Comparison of ENCODE assay signal across 22 cellular contexts in the genomic region with DNA sequence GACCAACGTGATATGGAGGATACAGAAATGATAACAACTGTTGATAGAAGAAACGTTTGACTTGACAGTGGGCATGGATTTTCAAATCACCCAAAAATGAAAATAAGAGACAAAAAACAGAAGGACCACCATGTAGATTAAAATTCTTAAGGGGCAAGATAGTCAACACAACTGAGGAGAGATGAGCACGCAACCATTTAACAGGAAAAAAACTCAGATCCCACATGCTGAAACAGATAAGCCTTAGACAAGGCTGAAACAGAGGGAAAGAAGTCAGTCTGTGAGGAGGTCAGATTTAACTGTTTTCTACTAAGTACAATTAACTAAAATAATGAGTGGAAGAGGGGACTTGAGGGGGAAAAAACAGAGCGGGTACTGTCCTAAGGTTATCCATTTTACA. TPM values are rescaled to one million over a fixed set of nuclear protein-coding genes. Genes with fewer than 3 reads are reported as not detected.
DNase-seq lines count a peak whose midpoint lies in the region; ATAC-seq, FAIRE-seq and TF ChIP-seq lines count a peak whose summit lies in the region.
"Had no signal": no experiment of that assay in that cellular context is flagged by ENCODE, and none has a peak within 500 bp of the region (broad histone marks: within the 10 kb centered on the region; RNA-seq: fewer than 3 reads in every experiment).

No MANE protein-coding gene starts in this region.

- BruUV-seq in Caco-2 (replicated peaks; lab: Mats Ljungman, UMichigan) = no TSS peak

- no peaks in the 10 kb centered on the region for H3F3A ChIP-seq in neural progenitor cell (ENCODE audit: low read depth)

- peaks cover 74% of the 10 kb centered on the region for H3K4me1 Mint-ChIP-seq in Caco-2 (ENCODE audit: low read depth, unreplicated experiment)
- peaks cover 36% of the 10 kb centered on the region for H3K4me1 Mint-ChIP-seq in neural progenitor cell
- H3K4me1 Mint-ChIP-seq: B cell had no signal

- peak overlapping the region; percentile 29 for H2AFZ ChIP-seq in neural progenitor cell (replicated peaks)

- H4K20me1 ChIP-seq in neural progenitor cell (ENCODE audit: low read depth) = no peaks in the 10 kb centered on the region
- H4K20me1 ChIP-seq: BLaER1 had no signal

- H3K27me3 Mint-ChIP-seq in Caco-2 (ENCODE audit: insufficient read depth, unreplicated experiment) = no peaks in the 10 kb centered on the region
- H3K27me3 Mint-ChIP-seq in neural progenitor cell (ENCODE audit: insufficient read depth, low read depth) = peaks cover 5% of the 10 kb centered on the region
- H3K27me3 Mint-ChIP-seq: B cell; CD4-positive, CD25-positive, alpha-beta regulatory T cell had no signal

- POLR2A ChIA-PET in Caco-2 (lab: Charles Lee) = no interaction called here

- H3K4me3 Mint-ChIP-seq in Caco-2 (ENCODE audit: unreplicated experiment) (peak overlapping the region; percentile 8), neural progenitor cell (no peak overlapping the region)
- H3K4me3 Mint-ChIP-seq: B cell; CD4-positive, CD25-positive, alpha-beta regulatory T cell; CD8-positive, alpha-beta T cell had no signal

- peak; percentile 57 for FAIRE-seq in HTR-8/SVneo (lab: Jason Lieb, UNC)
- FAIRE-seq: A204.1, D721Med, GM12878, GM18507, H54 had no signal

- no peak for TF ChIP-seq CTCF in Caco-2 (IDR thresholded peaks at IDR 0.05; ENCODE audit: insufficient read depth in 1 of 2, low read depth in 1 of 2, low read length in 1 of 2, severe bottlenecking in 1 of 2, unreplicated experiment in 1 of 2)
- TF ChIP-seq CTCF in neural progenitor cell (IDR thresholded peaks at IDR 0.05) = no peak

- H3K4me2 ChIP-seq in neural progenitor cell = no peak overlapping the region
- H3K4me2 ChIP-seq: BLaER1 had no signal

- no peak overlapping the region for H3K9ac ChIP-seq in neural progenitor cell
- H3K9ac ChIP-seq: BLaER1 had no signal

- H3K27ac ChIP-seq in neural progenitor cell = no peak overlapping the region
- H3K27ac ChIP-seq: BLaER1, C4-2B had no signal

- CTCF ChIA-PET in Caco-2 (lab: Charles Lee) = no interaction called here

- intact Hi-C loops in Caco-2 (cut with micrococcal nuclease; ENCODE audit: unreplicated experiment) = no loop called here

- H3K9me3 Mint-ChIP-seq in Caco-2 (ENCODE audit: unreplicated experiment) (no peaks in the 10 kb centered on the region), neural progenitor cell (no peaks in the 10 kb centered on the region)
- H3K9me3 Mint-ChIP-seq: CD4-positive, CD25-positive, alpha-beta regulatory T cell; CD8-positive, alpha-beta T cell had no signal

- H3K27ac Mint-ChIP-seq in Caco-2 (ENCODE audit: unreplicated experiment) (peak overlapping the region; percentile 75), neural progenitor cell (no peak overlapping the region)
- H3K27ac Mint-ChIP-seq: B cell; CD8-positive, alpha-beta T cell had no signal

- H3K36me3 ChIP-seq in Caco-2 (ENCODE audit: control insufficient read depth, insufficient read depth, low read length) (no peaks in the 10 kb centered on the region; the same call in 1 of the 2 replicates), neural progenitor cell (no peaks in the 10 kb centered on the region)
- H3K36me3 ChIP-seq: BLaER1, HAP-1 had no signal

- H3K4me1 ChIP-seq in Caco-2 (peaks cover 96% of the 10 kb centered on the region), neural progenitor cell (peaks cover 8% of the 10 kb centered on the region)

- H3K4me3 ChIP-seq in Caco-2 (ENCODE audit: low read depth, low read length) (no peak overlapping the region), neural progenitor cell (no peak overlapping the region)
- H3K4me3 ChIP-seq: BLaER1, GM12878, HAP-1 had no signal

- DNase-seq in Caco-2 (no peak), HTR-8/SVneo (ENCODE audit: insufficient read length, low spot score) (no peak), neural progenitor cell (ENCODE audit: low spot score) (no peak), NCI-H345 (lab: John Stamatoyannopoulos, UW) (no peak), UCSD-AML1 (lab: John Stamatoyannopoulos, UW; ENCODE audit: unreplicated experiment) (no peak)
- DNase-seq: CD4-positive, CD25-positive, alpha-beta regulatory T cell; CD8-positive, alpha-beta T cell; DMS 273 treated with DMSO at 0.1 percent for 48 hours; DMS79; EL; GDM1; GOT3 had no signal

- H3K9me3 ChIP-seq in Caco-2 (no peaks in the 10 kb centered on the region), neural progenitor cell (ENCODE audit: low read depth) (no peaks in the 10 kb centered on the region)
- H3K9me3 ChIP-seq: BLaER1, HAP-1 had no signal

- H3K79me2 ChIP-seq in neural progenitor cell (ENCODE audit: low read depth) = no peaks in the 10 kb centered on the region

- H3K27me3 ChIP-seq in Caco-2 (replicated peaks; ENCODE audit: control insufficient read depth, insufficient read depth, low read length) (no peaks in the 10 kb centered on the region), neural progenitor cell (peaks cover 5% of the 10 kb centered on the region)
- H3K27me3 ChIP-seq: BLaER1 had no signal

- H3K36me3 Mint-ChIP-seq in Caco-2 (ENCODE audit: insufficient read depth, unreplicated experiment) (peaks cover 87% of the 10 kb centered on the region), neural progenitor cell (peaks cover 5% of the 10 kb centered on the region)
- H3K36me3 Mint-ChIP-seq: CD8-positive, alpha-beta T cell had no signal

- ATAC-seq in HG03442 (IDR thresholded peaks at IDR 0.05; ENCODE audit: unreplicated experiment) = no peak
- ATAC-seq: CD8-positive, alpha-beta T cell; GM12878 had no signal

RNA-seq across cellular contexts. Expression of a gene that starts 21.2 kb away (rescaled TPM):
- total RNA-seq in Caco-2 (2022) (84.2 and 87.1 TPM in 2 replicates), neural progenitor cell (ENCODE audit: low replicate concordance) (0.50 TPM in 1 of 2 replicates, not detected in the other)

RNA-seq across cellular contexts. Expression of a gene that starts 44.2 kb away (rescaled TPM):
- 70.9 and 71.4 TPM in 2 replicates for total RNA-seq in Caco-2 (2022)
- 60.2 and 103 TPM in 2 replicates for total RNA-seq in neural progenitor cell (ENCODE audit: low replicate concordance)

Comparison
In these comparisons a context has a peak if more than half of its experiments do, and no peak if none do; other contexts are left out.
1. RNA of a gene that starts 21.2 kb away (total RNA-seq): 84.2 to 87.1 TPM in Caco-2; 0.50 TPM in neural progenitor cell; every median in the first group is over 10 times any median in the second.